1 cellular context compared by ENCODE assay signal in the genomic region with DNA sequence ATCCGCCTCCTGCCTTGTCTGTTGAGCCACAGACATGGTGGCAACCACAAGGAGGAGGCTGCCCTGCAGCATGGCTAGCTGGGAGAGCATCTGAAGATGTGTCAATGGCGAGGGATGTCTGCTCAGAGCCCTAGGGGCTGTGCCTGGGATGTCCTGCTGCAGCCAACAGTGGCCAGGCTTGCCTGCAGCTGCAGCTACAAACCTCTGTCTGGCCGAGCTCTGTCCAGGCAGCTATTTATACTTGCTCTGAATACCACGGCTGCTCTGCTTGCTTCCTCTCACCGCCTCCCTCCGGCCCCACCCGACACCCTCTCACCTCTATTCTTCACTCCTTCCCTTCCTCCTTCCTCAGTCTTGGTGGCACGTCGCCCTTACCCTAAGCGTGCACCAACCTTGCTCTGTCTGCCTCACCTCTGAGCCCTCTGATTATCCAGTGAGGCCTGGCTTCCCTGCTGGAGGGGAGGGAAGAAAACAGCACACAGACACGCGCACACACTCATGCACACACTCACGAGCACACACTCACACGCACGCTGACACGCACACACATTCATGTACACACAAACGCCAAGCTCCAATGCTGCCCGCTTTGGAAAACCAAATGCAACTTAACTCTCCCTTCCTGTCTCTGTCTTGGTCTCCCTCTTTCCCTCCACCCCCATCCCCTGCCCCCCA.
TF ChIP-seq lines count a peak whose summit lies in the region.

A gene with protein sequence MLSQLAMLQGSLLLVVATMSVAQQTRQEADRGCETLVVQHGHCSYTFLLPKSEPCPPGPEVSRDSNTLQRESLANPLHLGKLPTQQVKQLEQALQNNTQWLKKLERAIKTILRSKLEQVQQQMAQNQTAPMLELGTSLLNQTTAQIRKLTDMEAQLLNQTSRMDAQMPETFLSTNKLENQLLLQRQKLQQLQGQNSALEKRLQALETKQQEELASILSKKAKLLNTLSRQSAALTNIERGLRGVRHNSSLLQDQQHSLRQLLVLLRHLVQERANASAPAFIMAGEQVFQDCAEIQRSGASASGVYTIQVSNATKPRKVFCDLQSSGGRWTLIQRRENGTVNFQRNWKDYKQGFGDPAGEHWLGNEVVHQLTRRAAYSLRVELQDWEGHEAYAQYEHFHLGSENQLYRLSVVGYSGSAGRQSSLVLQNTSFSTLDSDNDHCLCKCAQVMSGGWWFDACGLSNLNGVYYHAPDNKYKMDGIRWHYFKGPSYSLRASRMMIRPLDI (minus strand): TSS at position 210 of the 675 bp plus-strand sequence. CDS start 120 bp downstream, at position 90.

TF ChIP-seq in HEK293, 187 proteins besides CTCF, POLR2A, EP300 and RAD21 (continued from another document):
- TF ChIP-seq, protein P1, sequence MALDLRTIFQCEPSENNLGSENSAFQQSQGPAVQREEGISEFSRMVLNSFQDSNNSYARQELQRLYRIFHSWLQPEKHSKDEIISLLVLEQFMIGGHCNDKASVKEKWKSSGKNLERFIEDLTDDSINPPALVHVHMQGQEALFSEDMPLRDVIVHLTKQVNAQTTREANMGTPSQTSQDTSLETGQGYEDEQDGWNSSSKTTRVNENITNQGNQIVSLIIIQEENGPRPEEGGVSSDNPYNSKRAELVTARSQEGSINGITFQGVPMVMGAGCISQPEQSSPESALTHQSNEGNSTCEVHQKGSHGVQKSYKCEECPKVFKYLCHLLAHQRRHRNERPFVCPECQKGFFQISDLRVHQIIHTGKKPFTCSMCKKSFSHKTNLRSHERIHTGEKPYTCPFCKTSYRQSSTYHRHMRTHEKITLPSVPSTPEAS (tag by site-specific recombination; IDR thresholded peaks at IDR 0.05) = peak; percentile 76
- TF ChIP-seq ZNF366 (tag by site-specific recombination; conservative IDR thresholded peaks at IDR 0.05) (no peak), ZNF221 (tag by site-specific recombination; IDR thresholded peaks at IDR 0.05; ENCODE audit: borderline replicate concordance) (no peak), ZNF10 (tag by site-specific recombination; IDR thresholded peaks at IDR 0.05) (no peak)
